Comparison of ENCODE assay signal across 16 cellular contexts in the genomic region with DNA sequence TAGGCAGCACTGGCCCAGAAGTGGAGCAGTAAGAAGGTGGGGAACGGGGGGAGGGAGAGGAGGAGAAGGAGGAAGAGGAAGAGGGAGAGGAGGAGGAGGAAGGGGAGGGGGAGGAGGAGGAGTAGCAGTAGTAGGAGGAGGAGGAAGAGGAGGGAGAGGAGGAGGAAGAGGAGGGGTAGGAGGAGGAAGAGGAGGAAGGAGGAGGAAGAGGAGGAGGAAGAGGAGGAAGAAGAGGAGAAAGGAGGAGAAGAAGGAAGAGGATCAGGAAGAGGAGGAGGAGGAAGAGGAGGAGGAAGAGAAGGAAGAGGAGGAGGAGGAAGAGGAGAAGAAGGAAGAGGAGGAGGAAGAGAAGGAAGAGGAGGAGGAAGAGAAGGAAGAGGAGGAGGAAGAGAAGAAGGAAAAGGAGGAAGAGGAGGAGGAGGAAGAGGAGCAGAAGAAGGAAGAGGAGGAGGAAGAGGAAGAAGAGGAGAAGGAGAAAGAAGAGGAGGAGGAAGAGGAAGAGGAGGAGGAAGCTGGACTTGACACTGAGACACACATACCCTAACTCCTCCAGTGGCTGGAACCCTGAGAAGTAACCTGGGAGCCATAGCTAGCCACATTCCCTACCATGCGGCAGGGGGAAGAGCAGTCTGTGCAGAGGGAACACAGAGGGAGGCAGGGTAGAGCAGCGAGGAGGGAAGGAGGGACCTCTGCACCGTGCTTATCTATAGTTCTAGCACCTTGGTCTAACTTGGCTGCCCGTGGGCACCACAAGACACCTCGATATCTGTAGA. TPM values are rescaled to one million over a fixed set of nuclear protein-coding genes. Genes with fewer than 3 reads are reported as not detected.
DNase-seq lines count a peak whose midpoint lies in the region; ATAC-seq and TF ChIP-seq lines count a peak whose summit lies in the region.
"Had no signal": no experiment of that assay in that cellular context is flagged by ENCODE, and none has a peak within 500 bp of the region (broad histone marks: within the 10 kb centered on the region; RNA-seq: fewer than 3 reads in every experiment).

No MANE protein-coding gene starts in this region.

- TF ChIP-seq CTCF in HEK293 (tag by site-specific recombination; IDR thresholded peaks at IDR 0.05), result no peak
- TF ChIP-seq CTCF in nephron progenitor cell (IDR thresholded peaks at IDR 0.05), result no peak
- no peak for TF ChIP-seq CTCF in BE2C (IDR thresholded peaks at IDR 0.05; ENCODE audit: low read depth, low read length)
- no peak for TF ChIP-seq CTCF in gastroesophageal sphincter (IDR thresholded peaks at IDR 0.05)

- H3K27me3 ChIP-seq in BE2C (no peaks in the 10 kb centered on the region), gastroesophageal sphincter (no peaks in the 10 kb centered on the region)

- peak; percentile 61 for DNase-seq in NCI-H82 (lab: John Stamatoyannopoulos, UW)
- DNase-seq in NCI-H82 treated with DMSO at 0.1 percent for 48 hours (lab: John Stamatoyannopoulos, UW; ENCODE audit: unreplicated experiment), result no peak
- DNase-seq in activated CD8-positive, alpha-beta T cell treated with anti-CD3 and anti-CD28 coated beads, Interleukin-2, amount 10 ng/mL, durations not matched to agents 7 days and 5 days, result no peak
- DNase-seq in nephron progenitor cell, result no peak
- DNase-seq in BE2C, result no peak
- DNase-seq: COR-L47, DMS 273 treated with DMSO at 0.1 percent for 48 hours, DND-41, NCI-H1105, NCI-H748 treated with DMSO at 0.1 percent for 48 hours, PC-3 had no signal

- H3K4me1 ChIP-seq in HEK293 (ENCODE audit: control insufficient read depth, insufficient read depth, low read length), result no peaks in the 10 kb centered on the region
- H3K4me1 ChIP-seq in BE2C, result no peaks in the 10 kb centered on the region
- peaks cover 0 to 10% (median 0%) of the 10 kb centered on the region in 3 donors for H3K4me1 ChIP-seq in gastroesophageal sphincter

- ATAC-seq in activated CD8-positive, alpha-beta T cell treated with anti-CD3 and anti-CD28 coated beads, Interleukin-2, amount 10 ng/mL, durations not matched to agents 7 days and 5 days, result no peak
- ATAC-seq in GM18502 (IDR thresholded peaks at IDR 0.05; ENCODE audit: poor library complexity, unreplicated experiment) (no peak), gastroesophageal sphincter (no peak)
- ATAC-seq: PC-3 had no signal

- H3K4me3 ChIP-seq in HEK293 (ENCODE audit: low read depth, low read length) (no peak overlapping the region), BE2C (ENCODE audit: low read depth, low read length) (no peak overlapping the region), gastroesophageal sphincter (no peak overlapping the region)

- H3K9me3 ChIP-seq in HEK293 (ENCODE audit: control insufficient read depth, insufficient read depth, low read depth, low read length) (no peaks in the 10 kb centered on the region), BE2C (no peaks in the 10 kb centered on the region), gastroesophageal sphincter (no peaks in the 10 kb centered on the region)

- H3K9me3 Mint-ChIP-seq in activated CD8-positive, alpha-beta T cell treated with anti-CD3 and anti-CD28 coated beads, Interleukin-2, amount 10 ng/mL, durations not matched to agents 7 days and 5 days (ENCODE audit: insufficient read depth), result no peaks in the 10 kb centered on the region
- H3K9me3 Mint-ChIP-seq in nephron progenitor cell, result no peaks in the 10 kb centered on the region
- H3K9me3 Mint-ChIP-seq: H9 had no signal

- H3K4me1 Mint-ChIP-seq in activated CD8-positive, alpha-beta T cell treated with anti-CD3 and anti-CD28 coated beads, Interleukin-2, amount 10 ng/mL, durations not matched to agents 7 days and 5 days (ENCODE audit: low read depth), result peaks cover 14% of the 10 kb centered on the region
- H3K4me1 Mint-ChIP-seq in nephron progenitor cell, result peaks cover 44% of the 10 kb centered on the region

- CTCF ChIA-PET in HEK293 (lab: Yijun Ruan, JAX), result interaction anchor here (2.6 to 6.6 kb wide), 2 partner anchors 64 to 132 kb away, joined by 23 to 261 read pairs; no protein-coding TSS in a partner anchor
- CTCF ChIA-PET in activated CD8-positive, alpha-beta T cell treated with anti-CD3 and anti-CD28 coated beads, Interleukin-2, amount 10 ng/mL, durations not matched to agents 7 days and 5 days (lab: Charles Lee), result no interaction called here

- H3K27ac ChIP-seq in HEK293 (ENCODE audit: extremely low read depth, low read depth, low read length), result no peak overlapping the region
- H3K27ac ChIP-seq in gastroesophageal sphincter, result no peak overlapping the region
- H3K27ac ChIP-seq: 22Rv1 had no signal

- POLR2A ChIA-PET in HEK293 (lab: Yijun Ruan, JAX), result interaction anchor here (0.8 kb wide), 1 partner anchor 12 kb away, joined by 3 read pairs; no protein-coding TSS in a partner anchor
- POLR2A ChIA-PET in activated CD8-positive, alpha-beta T cell treated with anti-CD3 and anti-CD28 coated beads, Interleukin-2, amount 10 ng/mL, durations not matched to agents 7 days and 5 days (lab: Charles Lee), result no interaction called here

- 88% methylated on average over 3 of the region's 6 CpGs; no CpG with 5 or more reads in 1 of the 2 donors for WGBS in gastroesophageal sphincter (ENCODE audit: low coverage in 1 of 2), 2 donors

- no peak for TF ChIP-seq EP300 in gastroesophageal sphincter (IDR thresholded peaks at IDR 0.05)

- H3K4me3 Mint-ChIP-seq in activated CD8-positive, alpha-beta T cell treated with anti-CD3 and anti-CD28 coated beads, Interleukin-2, amount 10 ng/mL, durations not matched to agents 7 days and 5 days, result no peak overlapping the region
- H3K4me3 Mint-ChIP-seq in nephron progenitor cell, result no peak overlapping the region
- H3K4me3 Mint-ChIP-seq: H9 had no signal

- peaks cover 0 to 4% of the 10 kb centered on the region in 2 experiments; a peak in 2 of 3 replicates for H3K36me3 ChIP-seq in HEK293 (ENCODE audit: control insufficient read depth in 2 of 2, insufficient read depth in 1 of 2, low read length in 2 of 2)
- no peaks in the 10 kb centered on the region for H3K36me3 ChIP-seq in BE2C
- peaks cover 0 to 30% of the 10 kb centered on the region in 2 donors for H3K36me3 ChIP-seq in gastroesophageal sphincter

- H3K36me3 Mint-ChIP-seq in activated CD8-positive, alpha-beta T cell treated with anti-CD3 and anti-CD28 coated beads, Interleukin-2, amount 10 ng/mL, durations not matched to agents 7 days and 5 days (ENCODE audit: low read depth), result peaks cover 8% of the 10 kb centered on the region
- peaks cover 40% of the 10 kb centered on the region for H3K36me3 Mint-ChIP-seq in nephron progenitor cell (ENCODE audit: low read depth)

- no peak for TF ChIP-seq POLR2A in gastroesophageal sphincter (IDR thresholded peaks at IDR 0.05)

- H3K27ac Mint-ChIP-seq in activated CD8-positive, alpha-beta T cell treated with anti-CD3 and anti-CD28 coated beads, Interleukin-2, amount 10 ng/mL, durations not matched to agents 7 days and 5 days, result peak overlapping the region; percentile 40
- peak overlapping the region; percentile 87 for H3K27ac Mint-ChIP-seq in nephron progenitor cell

- H3K27me3 Mint-ChIP-seq in activated CD8-positive, alpha-beta T cell treated with anti-CD3 and anti-CD28 coated beads, Interleukin-2, amount 10 ng/mL, durations not matched to agents 7 days and 5 days (ENCODE audit: low read depth), result no peaks in the 10 kb centered on the region
- H3K27me3 Mint-ChIP-seq in nephron progenitor cell (ENCODE audit: low read depth, poor library complexity), result no peaks in the 10 kb centered on the region

TF ChIP-seq in HEK293, 187 proteins besides CTCF, POLR2A, EP300 and RAD21 (continues in another document):
- TF ChIP-seq, protein P1, sequence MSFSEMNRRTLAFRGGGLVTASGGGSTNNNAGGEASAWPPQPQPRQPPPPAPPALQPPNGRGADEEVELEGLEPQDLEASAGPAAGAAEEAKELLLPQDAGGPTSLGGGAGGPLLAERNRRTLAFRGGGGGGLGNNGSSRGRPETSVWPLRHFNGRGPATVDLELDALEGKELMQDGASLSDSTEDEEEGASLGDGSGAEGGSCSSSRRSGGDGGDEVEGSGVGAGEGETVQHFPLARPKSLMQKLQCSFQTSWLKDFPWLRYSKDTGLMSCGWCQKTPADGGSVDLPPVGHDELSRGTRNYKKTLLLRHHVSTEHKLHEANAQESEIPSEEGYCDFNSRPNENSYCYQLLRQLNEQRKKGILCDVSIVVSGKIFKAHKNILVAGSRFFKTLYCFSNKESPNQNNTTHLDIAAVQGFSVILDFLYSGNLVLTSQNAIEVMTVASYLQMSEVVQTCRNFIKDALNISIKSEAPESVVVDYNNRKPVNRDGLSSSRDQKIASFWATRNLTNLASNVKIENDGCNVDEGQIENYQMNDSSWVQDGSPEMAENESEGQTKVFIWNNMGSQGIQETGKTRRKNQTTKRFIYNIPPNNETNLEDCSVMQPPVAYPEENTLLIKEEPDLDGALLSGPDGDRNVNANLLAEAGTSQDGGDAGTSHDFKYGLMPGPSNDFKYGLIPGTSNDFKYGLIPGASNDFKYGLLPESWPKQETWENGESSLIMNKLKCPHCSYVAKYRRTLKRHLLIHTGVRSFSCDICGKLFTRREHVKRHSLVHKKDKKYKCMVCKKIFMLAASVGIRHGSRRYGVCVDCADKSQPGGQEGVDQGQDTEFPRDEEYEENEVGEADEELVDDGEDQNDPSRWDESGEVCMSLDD (tag by site-specific recombination; IDR thresholded peaks at IDR 0.05), result no peak
- no peak for TF ChIP-seq YY1 (tag by site-specific recombination; IDR thresholded peaks at IDR 0.05)
- TF ChIP-seq PRDM1 (tag by site-specific recombination; IDR thresholded peaks at IDR 0.05), result no peak
- no peak for TF ChIP-seq ZSCAN4 (tag by site-specific recombination; IDR thresholded peaks at IDR 0.05)
- 0 out of 2 replicates have a peak, but pooled peaks have one; percentile 27 for TF ChIP-seq ZNF311 (tag by site-specific recombination; IDR thresholded peaks at IDR 0.05; ENCODE audit: borderline replicate concordance)

RNA-seq across cellular contexts. Expression of gene LRRC75A, which starts 35.8 kb away (rescaled TPM):
- 1 to 10 TPM; 3.6 to 5.7 TPM for total RNA-seq in activated CD8-positive, alpha-beta T cell treated with anti-CD3 and anti-CD28 coated beads, Interleukin-2, amount 10 ng/mL, durations not matched to agents 7 days and 5 days
- polyA plus RNA-seq in BE2C (2012; ENCODE audit: insufficient read depth, insufficient read length, low read depth), result 1.6 TPM
- total RNA-seq in gastroesophageal sphincter, result 1 to 10 TPM in 3 of 4 donors, under 1 TPM in 1; 0.94 to 4.0 (median 2.3) TPM

RNA-seq across cellular contexts. Expression of gene TRPV2, which starts 40.8 kb away (rescaled TPM):
- 100 to 1,000 TPM; 124 to 134 TPM for total RNA-seq in activated CD8-positive, alpha-beta T cell treated with anti-CD3 and anti-CD28 coated beads, Interleukin-2, amount 10 ng/mL, durations not matched to agents 7 days and 5 days
- 3.6 TPM for polyA plus RNA-seq in BE2C (2012; ENCODE audit: insufficient read depth, insufficient read length, low read depth)
- total RNA-seq in gastroesophageal sphincter, result 10 to 100 TPM in 3 of 4 donors, 1 to 10 TPM in 1; 6.5 to 15.5 (median 11.6) TPM

Comparison
In these comparisons a context has a peak if more than half of its experiments do, and no peak if none do; other contexts are left out.
1. RNA of gene TRPV2, which starts 40.8 kb away (total RNA-seq): 124 to 134 TPM in activated CD8-positive, alpha-beta T cell treated with anti-CD3 and anti-CD28 coated beads, Interleukin-2, amount 10 ng/mL, durations not matched to agents 7 days and 5 days; 6.5 to 15.5 TPM in gastroesophageal sphincter; every median in the first group is over 4 times any median in the second.